ENCODE assay signal across 20 cellular contexts in genomic region chr4:8148159-8148558, GRCh38.
"Had no signal": no experiment of that assay in that cellular context is flagged by ENCODE, and none has a peak within 500 bp of the region (broad histone marks: within the 10 kb centered on the region; RNA-seq: fewer than 3 reads in every experiment).

No MANE protein-coding gene starts in this region.

- H3K36me3 Mint-ChIP-seq: naive thymus-derived CD4-positive, alpha-beta T cell had no signal

- DNase-seq: dermis blood vessel endothelial cell; effector memory CD4-positive, alpha-beta T cell; erythroblast; head of caudate nucleus; mesendoderm; midbrain; naive thymus-derived CD4-positive, alpha-beta T cell; occipital lobe; ovary; sigmoid colon; stimulated activated CD4-positive, alpha-beta T cell treated with anti-CD3 and anti-CD28 coated beads, Interleukin-4, amount 100 ng/mL, for 4 hours; stimulated activated naive B cell treated with anti-CD40 and anti-IgM and Interleukin-4, amounts not matched to agents 10 μg/mL and 1 μg/mL and 100 μg/mL, for 72 hours; upper lobe of right lung; uterus had no signal

- H3K4me3 ChIP-seq: coronary artery, ovary, sigmoid colon, thoracic aorta, tibial nerve, upper lobe of right lung, uterus had no signal

- H3K27ac Mint-ChIP-seq: naive thymus-derived CD4-positive, alpha-beta T cell; stimulated activated naive CD8-positive, alpha-beta T cell treated with anti-CD3 and anti-CD28 coated beads, Interleukin-15, Interleukin-2, amounts not matched to agents 100 ng/mL and 50 ng/mL, for 24 hours had no signal

- H3K4me3 Mint-ChIP-seq: naive thymus-derived CD4-positive, alpha-beta T cell; nephron; stimulated activated naive B cell treated with anti-CD40 and anti-IgM and Interleukin-4, amounts not matched to agents 10 μg/mL and 1 μg/mL and 100 μg/mL, for 72 hours; stimulated activated naive CD8-positive, alpha-beta T cell treated with anti-CD3 and anti-CD28 coated beads, Interleukin-15, Interleukin-2, amounts not matched to agents 100 ng/mL and 50 ng/mL, for 24 hours had no signal

- H3K27me3 ChIP-seq: ovary, sigmoid colon, upper lobe of right lung, uterus had no signal

- H3K9me3 ChIP-seq: ovary, sigmoid colon, thoracic aorta, tibial nerve, upper lobe of right lung, uterus had no signal

- H3K27ac ChIP-seq: coronary artery, ovary, sigmoid colon, thoracic aorta, tibial nerve, upper lobe of right lung, uterus had no signal

- H3K36me3 ChIP-seq: ovary, sigmoid colon, thoracic aorta, upper lobe of right lung, uterus had no signal

- ATAC-seq: left lobe of liver; naive thymus-derived CD4-positive, alpha-beta T cell; stimulated activated naive B cell treated with anti-CD40 and anti-IgM and Interleukin-4, amounts not matched to agents 10 μg/mL and 1 μg/mL and 100 μg/mL, for 72 hours; upper lobe of right lung had no signal

- H3K9me3 Mint-ChIP-seq: nephron; stimulated activated naive B cell treated with anti-CD40 and anti-IgM and Interleukin-4, amounts not matched to agents 10 μg/mL and 1 μg/mL and 100 μg/mL, for 72 hours; stimulated activated naive CD8-positive, alpha-beta T cell treated with anti-CD3 and anti-CD28 coated beads, Interleukin-15, Interleukin-2, amounts not matched to agents 100 ng/mL and 50 ng/mL, for 24 hours had no signal
